ENCODE assay signal across 8 cellular contexts in genomic region chr16:29994613-29995329, GRCh38. TPM values are rescaled to one million over a fixed set of nuclear protein-coding genes. Genes with fewer than 3 reads are reported as not detected.
DNase-seq lines count a peak whose midpoint lies in the region; ATAC-seq and TF ChIP-seq lines count a peak whose summit lies in the region.

No MANE protein-coding gene starts in this region.

- intact Hi-C loops in left lung (cut with DNase I), result no loop called here

- peaks cover 22 to 40% of the 10 kb centered on the region in 2 donors for H3K4me1 ChIP-seq in left lung

- DNase-seq in NCI-H187 (lab: John Stamatoyannopoulos, UW) (peak; percentile 45 to 69), NCI-H187 treated with DMSO at 0.1 percent for 48 hours (lab: John Stamatoyannopoulos, UW) (no peak), RPMI7951 (ENCODE audit: low read depth) (peak; percentile 93), caudate nucleus (lab: John Stamatoyannopoulos, UW) (peak in 10 of 61 donors; percentile 29 to 71 (median 55)), left lung (peak in 1 of 2 donors; percentile 94), retina (no peak)
- DNase-seq in stimulated activated CD8-positive, alpha-beta memory T cell treated with anti-CD3 and anti-CD28 coated beads, Interleukin-12 subunit alpha, Interleukin-12 subunit beta, amount 100 ng/mL, for 1 hour (ENCODE audit: low read depth), result peak; percentile 39

- H3K27ac ChIP-seq in caudate nucleus (ENCODE audit: low read depth, low read length) (peak overlapping the region; percentile 97), left lung (peak overlapping the region; percentile 93 to 96)

- peak overlapping the region; percentile 95 to 99 for H3K4me3 ChIP-seq in left lung

- H3K9me3 ChIP-seq in left lung, result no peaks in the 10 kb centered on the region

- no peaks in the 10 kb centered on the region for H3K27me3 ChIP-seq in left lung

- TF ChIP-seq CTCF in left lung (IDR thresholded peaks at IDR 0.05), result no peak

- peaks cover 0 to 48% of the 10 kb centered on the region in 2 donors for H3K36me3 ChIP-seq in left lung

- ATAC-seq in HG02759 (IDR thresholded peaks at IDR 0.05; ENCODE audit: unreplicated experiment) (peak; percentile 35), left lung (peak; percentile 79)

RNA-seq across cellular contexts. Expression of gene HIRIP3, which starts 0.6 kb away (rescaled TPM):
- 16.1 and 21.0 TPM in 2 replicates for total RNA-seq in RPMI7951 (2014; rRNA removed; shearing (Covaris generic))
- 10 to 100 TPM; 14.4 to 17.4 TPM for total RNA-seq in left lung

RNA-seq across cellular contexts. Expression of gene INO80E, which starts 1.3 kb away (rescaled TPM):
- total RNA-seq in RPMI7951 (2014; rRNA removed; shearing (Covaris generic)), result 53.7 and 81.3 TPM in 2 replicates
- 10 to 100 TPM; 55.5 to 59.6 TPM for total RNA-seq in left lung

RNA-seq across cellular contexts. Expression of gene DOC2A, which starts 16.1 kb away (rescaled TPM):
- 1.1 TPM in 1 of 2 replicates, not detected in the other for total RNA-seq in RPMI7951 (2014; rRNA removed; shearing (Covaris generic))
- 1 to 10 TPM; 2.5 to 2.7 TPM for total RNA-seq in left lung

RNA-seq across cellular contexts. Expression of gene TAOK2, which starts 21.1 kb away (rescaled TPM):
- total RNA-seq in RPMI7951 (2014; rRNA removed; shearing (Covaris generic)), result 15.3 and 26.5 TPM in 2 replicates
- 10 to 100 TPM; 61.4 to 64.5 TPM for total RNA-seq in left lung

RNA-seq across cellular contexts. Expression of gene C16orf92, which starts 28.2 kb away (rescaled TPM):
- total RNA-seq in RPMI7951 (2014; rRNA removed; shearing (Covaris generic)), result not detected in 2 replicates
- total RNA-seq in left lung, result not detected

Comparison
In these comparisons a context has a peak if more than half of its experiments do, and no peak if none do; other contexts are left out.
1. DNase-seq: peak in NCI-H187 (2 of 2), RPMI7951 (single experiment) and stimulated activated CD8-positive, alpha-beta memory T cell treated with anti-CD3 and anti-CD28 coated beads, Interleukin-12 subunit alpha, Interleukin-12 subunit beta, amount 100 ng/mL, for 1 hour (single experiment); none in NCI-H187 treated with DMSO at 0.1 percent for 48 hours (single experiment) and retina (single experiment).